8 cellular contexts compared by ENCODE assay signal in the genomic region with DNA sequence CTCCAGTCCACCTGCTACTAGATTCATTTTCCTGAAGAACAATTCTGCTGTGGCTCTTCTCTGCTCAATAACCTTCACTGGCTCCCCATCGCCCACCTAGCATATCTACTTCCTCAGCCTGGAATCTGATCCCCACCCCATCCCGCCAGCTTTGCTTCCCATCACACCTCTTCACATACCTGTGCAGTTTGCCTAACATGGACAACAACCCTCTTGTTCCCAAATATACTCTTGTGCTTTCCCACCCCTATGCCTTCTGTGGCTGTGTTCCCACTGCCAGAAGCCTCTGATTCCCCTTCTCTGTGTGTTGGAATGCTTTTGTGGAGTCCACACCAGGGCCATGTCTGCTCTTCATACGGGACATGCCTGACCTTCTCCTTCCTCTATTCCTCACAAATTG. TPM values are rescaled to one million over a fixed set of nuclear protein-coding genes. Genes with fewer than 3 reads are reported as not detected.
DNase-seq lines count a peak whose midpoint lies in the region; ATAC-seq and TF ChIP-seq lines count a peak whose summit lies in the region.

No MANE protein-coding gene starts in this region.

- TF ChIP-seq POLR2A in uterus (IDR thresholded peaks at IDR 0.05) (no peak), testis (IDR thresholded peaks at IDR 0.05) (no peak)

- H3K4me1 Mint-ChIP-seq in MCF 10A (ENCODE audit: insufficient read depth, unreplicated experiment) (peaks cover 28% of the 10 kb centered on the region), naive B cell (peaks cover 64 to 72% (median 69%) of the 10 kb centered on the region in 3 donors)

- H3K27me3 ChIP-seq in heart right ventricle (no peaks in the 10 kb centered on the region), uterus (no peaks in the 10 kb centered on the region), testis (no peaks in the 10 kb centered on the region)

- ATAC-seq in heart right ventricle (no peak), left ventricle myocardium superior (no peak), naive B cell (ENCODE audit: low read depth in 2 of 2) (no peak)

- H3K4me3 Mint-ChIP-seq in MCF 10A (ENCODE audit: unreplicated experiment) (peak overlapping the region; percentile 20), naive B cell (peak overlapping the region; percentile 69 to 88 (median 80))

- POLR2A ChIA-PET in MCF 10A (lab: Yijun Ruan, JAX) = interaction anchor here (0.6 to 5.0 kb wide), 8 partner anchors 8 to 360 kb away, joined by 3 to 23 read pairs (median 6); a partner anchor contains a TSS

- H3K36me3 ChIP-seq in heart right ventricle (no peaks in the 10 kb centered on the region), uterus (no peaks in the 10 kb centered on the region), testis (ENCODE audit: low read depth, missing control alignments) (no peaks in the 10 kb centered on the region)

- BruUV-seq in MCF 10A (replicated peaks; lab: Mats Ljungman, UMichigan) = no TSS peak

- DNase-seq in heart right ventricle = no peak
- DNase-seq in left ventricle myocardium superior = no peak
- no peak for DNase-seq in MCF 10A (ENCODE audit: unreplicated experiment)
- no peak for DNase-seq in naive B cell
- DNase-seq in uterus = no peak
- DNase-seq in NCI-H1436 treated with DMSO at 0.1 percent for 48 hours (lab: John Stamatoyannopoulos, UW) = no peak
- no peak for DNase-seq in testis
- no peak for DNase-seq in activated gamma-delta T cell treated with Interleukin-2 at 50 U/mL for 16 hours

- whole genome bisulfite sequencing in heart right ventricle, 2 donors = 90 to 92% methylated on average over 3 of the region's 3 CpGs
- WGBS in testis, 2 donors = 87 to 99% methylated on average over 3 of the region's 3 CpGs

- H3K4me3 ChIP-seq in heart right ventricle (no peak overlapping the region), uterus (no peak overlapping the region), testis (no peak overlapping the region)

- H3K36me3 Mint-ChIP-seq in MCF 10A (ENCODE audit: insufficient read depth, unreplicated experiment) = no peaks in the 10 kb centered on the region
- no peaks in the 10 kb centered on the region for H3K36me3 Mint-ChIP-seq in naive B cell

- peaks cover 0 to 6% (median 0%) of the 10 kb centered on the region in 11 donors for H3K9me3 ChIP-seq in heart right ventricle
- no peaks in the 10 kb centered on the region for H3K9me3 ChIP-seq in uterus
- no peaks in the 10 kb centered on the region for H3K9me3 ChIP-seq in testis

- H3K4me1 ChIP-seq in heart right ventricle (peaks cover 8 to 82% (median 37%) of the 10 kb centered on the region in 9 donors), uterus (no peaks in the 10 kb centered on the region), testis (peaks cover 25% of the 10 kb centered on the region)

- CTCF ChIA-PET in MCF 10A (lab: Yijun Ruan, JAX) = interaction anchor here (4.9 kb wide), 1 partner anchor 47 kb away, joined by 38 read pairs; no protein-coding TSS in a partner anchor

- H3K27ac ChIP-seq in heart right ventricle (peak overlapping the region in 7 of 10 donors; percentile 26 to 90 (median 49)), uterus (peak overlapping the region; percentile 32 to 56), testis (peak overlapping the region in 1 of 2 donors; percentile 63)

- H3K27me3 Mint-ChIP-seq in MCF 10A (ENCODE audit: insufficient read depth, unreplicated experiment) (no peaks in the 10 kb centered on the region), naive B cell (no peaks in the 10 kb centered on the region)

- H3K9me3 Mint-ChIP-seq in MCF 10A (ENCODE audit: unreplicated experiment) (no peaks in the 10 kb centered on the region), naive B cell (no peaks in the 10 kb centered on the region)

- intact Hi-C loops in heart right ventricle (cut with DNase I) = no loop called here
- intact Hi-C loops in left ventricle myocardium superior (cut with micrococcal nuclease) = no loop called here
- intact Hi-C loops in MCF 10A (cut with micrococcal nuclease) = no loop called here
- intact Hi-C loops in uterus (cut with DNase I; ENCODE audit: low total_unique reads) = no loop called here
- intact Hi-C loops in testis (cut with DNase I; ENCODE audit: low total_unique reads) = no loop called here

- no peak for TF ChIP-seq CTCF in heart right ventricle (IDR thresholded peaks at IDR 0.05)
- TF ChIP-seq CTCF in MCF 10A (IDR thresholded peaks at IDR 0.05; ENCODE audit: unreplicated experiment) = no peak
- TF ChIP-seq CTCF in uterus (IDR thresholded peaks at IDR 0.05) = no peak
- TF ChIP-seq CTCF in testis (IDR thresholded peaks at IDR 0.05) = no peak

- H3K27ac Mint-ChIP-seq in MCF 10A (ENCODE audit: low read depth, unreplicated experiment) (peak overlapping the region; percentile 73), naive B cell (peak overlapping the region; percentile 90 to 98 (median 96))

RNA-seq across cellular contexts. Expression of a gene that starts 29.5 kb away (rescaled TPM):
- total RNA-seq in heart right ventricle (1 to 10 TPM; 1.7 to 9.2 (median 2.8) TPM), left ventricle myocardium superior (4.4 TPM), MCF 10A (2022) (9.7 and 14.3 TPM in 2 replicates), uterus (10 to 100 TPM in 3 of 4 donors, under 1 TPM in 1; 0.26 to 25.2 (median 13.3) TPM), testis (10 to 100 TPM; 19.7 to 40.9 TPM)
- polyA plus RNA-seq in heart right ventricle (1 to 10 TPM; 4.5 to 7.2 TPM), naive B cell (ENCODE audit: low read depth in 6 of 6) (100 to 1,000 TPM in 2 of 6 donors, 10 to 100 TPM in 4; 56.8 to 116 (median 73.3) TPM), testis (ENCODE audit: insufficient read depth, low read depth, low replicate concordance) (15.0 TPM)
